In genomic region chr7:37153376-37153775, GRCh38 we compare ENCODE assay signal across 26 cellular contexts.
"Had no signal": no experiment of that assay in that cellular context is flagged by ENCODE, and none has a peak within 500 bp of the region (broad histone marks: within the 10 kb centered on the region; RNA-seq: fewer than 3 reads in every experiment).

No MANE protein-coding gene starts in this region.

- H2AFZ ChIP-seq: neural progenitor cell, parathyroid adenoma had no signal

- H3K27ac ChIP-seq: neural progenitor cell, ovary, parathyroid adenoma, psoas muscle, skin epidermis, stomach, thoracic aorta, thyroid gland, tibial nerve, upper lobe of left lung, vagina had no signal

- H3K9ac ChIP-seq: neural progenitor cell, parathyroid adenoma had no signal

- DNase-seq: natural killer cell; occipital lobe; ovary; posterior cingulate gyrus; psoas muscle; right cardiac atrium; stimulated activated CD4-positive, alpha-beta T cell treated with anti-CD3 and anti-CD28 coated beads, Interleukin-15, amount 100 ng/mL, for 24 hours; stimulated activated CD4-positive, alpha-beta T cell treated with anti-CD3 and anti-CD28 coated beads, Interleukin-2, amount 100 ng/mL, for 24 hours; stimulated activated CD4-positive, alpha-beta T cell treated with anti-CD3 and anti-CD28 coated beads, Interleukin-2, amount 100 ng/mL, for 48 hours; stimulated activated CD4-positive, alpha-beta T cell treated with anti-CD3 and anti-CD28 coated beads, Interleukin-4, amount 100 ng/mL, for 24 hours; stimulated activated naive B cell treated with anti-CD40 and anti-IgM and Interleukin-4, amounts not matched to agents 10 μg/mL and 1 μg/mL and 100 μg/mL, for 72 hours; stimulated activated naive CD4-positive, alpha-beta T cell treated with Interleukin-2 at 50 U/mL for 16 hours; stomach; thyroid gland; trophoblast cell; upper lobe of left lung had no signal

- H3K36me3 ChIP-seq: neural progenitor cell, ovary, thoracic aorta, vagina had no signal

- H3K4me1 ChIP-seq: parathyroid adenoma, psoas muscle, thyroid gland, upper lobe of left lung had no signal

- H3K79me2 ChIP-seq: parathyroid adenoma had no signal

- H3K27me3 ChIP-seq: neural progenitor cell, ovary, stomach, thyroid gland, tibial nerve, upper lobe of left lung, vagina had no signal

- H3K4me2 ChIP-seq: neural progenitor cell, smooth muscle cell had no signal

- H3K9me3 ChIP-seq: ovary, psoas muscle, stomach, thoracic aorta, thyroid gland, upper lobe of left lung, vagina had no signal

- FAIRE-seq: urothelium cell line had no signal

- ATAC-seq: natural killer cell; psoas muscle; right cardiac atrium; sciatic nerve; stimulated activated effector memory CD8-positive, alpha-beta T cell treated with anti-CD3 and anti-CD28 coated beads, Interleukin-12 subunit alpha, Interleukin-12 subunit beta, amount 100 ng/mL, for 72 hours; stimulated activated naive B cell treated with anti-CD40 and anti-IgM and Interleukin-4, amounts not matched to agents 10 μg/mL and 1 μg/mL and 100 μg/mL, for 72 hours had no signal

- H3K4me3 ChIP-seq: neural progenitor cell, ovary, psoas muscle, skin epidermis, smooth muscle cell, stomach, thoracic aorta, thyroid gland, tibial nerve, upper lobe of left lung, vagina had no signal
